ENCODE assay signal across 8 cellular contexts in genomic region chr1:155136728-155137127, GRCh38. TPM values are rescaled to one million over a fixed set of nuclear protein-coding genes. Genes with fewer than 3 reads are reported as not detected.
DNase-seq lines count a peak whose midpoint lies in the region; ATAC-seq, FAIRE-seq and TF ChIP-seq lines count a peak whose summit lies in the region.

No MANE protein-coding gene starts in this region.

- H3K4me3 ChIP-seq in pancreas = peak overlapping the region; percentile 29 to 63 (median 50)

- no peaks in the 10 kb centered on the region for H3K27me3 ChIP-seq in pancreas

- no peak for DNase-seq in endothelial cell (ENCODE audit: low spot score)
- peak in 3 of 6 donors; percentile 47 to 54 (median 52) for DNase-seq in pancreas
- no peak for DNase-seq in cerebellar nuclear complex (lab: John Stamatoyannopoulos, UW)
- no peak for DNase-seq in central memory CD4-positive, alpha-beta T cell

- TF ChIP-seq POLR2A in GM19099 (IDR thresholded peaks at IDR 0.05; ENCODE audit: extremely low read depth, insufficient read length, low read depth) (peak; percentile 25), Raji (IDR thresholded peaks at IDR 0.05; ENCODE audit: insufficient read depth, low read depth, low read length) (peak; percentile 43; the same call in 1 of the 2 replicates)

- H3K9me3 Mint-ChIP-seq in endothelial cell (ENCODE audit: unreplicated experiment) = no peaks in the 10 kb centered on the region

- peaks cover 41% of the 10 kb centered on the region for H3K36me3 Mint-ChIP-seq in endothelial cell (ENCODE audit: low read depth, unreplicated experiment)

- H3K27ac ChIP-seq in pancreas = peak overlapping the region in 3 of 4 donors; percentile 98 to 99 (median 99)

- intact Hi-C loops in pancreas (cut with DNase I) = no loop called here

- ATAC-seq in pancreas (peak in 2 of 4 donors; percentile 1 to 2), GM21381 (IDR thresholded peaks at IDR 0.05; ENCODE audit: unreplicated experiment) (no peak), HG02970 (IDR thresholded peaks at IDR 0.05; ENCODE audit: low FRiP score, unreplicated experiment) (no peak)

- 12 to 21% methylated on average over 8 of the region's 8 CpGs for WGBS in pancreas, 2 donors

- TF ChIP-seq CTCF in endothelial cell (IDR thresholded peaks at IDR 0.05; ENCODE audit: unreplicated experiment) (no peak), pancreas (IDR thresholded peaks at IDR 0.05) (no peak)

- H3K27ac Mint-ChIP-seq in endothelial cell (ENCODE audit: unreplicated experiment) = peak overlapping the region; percentile 64

- H3K4me1 ChIP-seq in pancreas = peaks cover 24 to 51% (median 29%) of the 10 kb centered on the region in 3 donors

- peak overlapping the region; percentile 88 for H3K4me3 Mint-ChIP-seq in endothelial cell (ENCODE audit: unreplicated experiment)

- peaks cover 58% of the 10 kb centered on the region for H3K4me1 Mint-ChIP-seq in endothelial cell (ENCODE audit: unreplicated experiment)

- FAIRE-seq in pancreas (lab: Jason Lieb, UNC) = no peak

- peaks cover 0 to 26% (median 16%) of the 10 kb centered on the region in 3 donors for H3K36me3 ChIP-seq in pancreas

- H3K9me3 ChIP-seq in pancreas = no peaks in the 10 kb centered on the region

- peaks cover 11% of the 10 kb centered on the region for H3K27me3 Mint-ChIP-seq in endothelial cell (ENCODE audit: unreplicated experiment)

RNA-seq across cellular contexts. Expression of gene SLC50A1, which starts 1.1 kb away (rescaled TPM):
- total RNA-seq in endothelial cell (ENCODE audit: unreplicated experiment) (43.9 TPM), pancreas (10 to 100 TPM; 18.7 to 33.3 (median 26.2) TPM)
- polyA plus RNA-seq in pancreas = 10 to 100 TPM; 32.8 to 33.0 TPM

RNA-seq across cellular contexts. Expression of gene DPM3, which starts 3.6 kb away (rescaled TPM):
- total RNA-seq in endothelial cell (ENCODE audit: unreplicated experiment) (39.2 TPM), pancreas (10 to 100 TPM; 39.4 to 46.5 (median 42.3) TPM)
- 100 to 1,000 TPM; 211 to 227 TPM for polyA plus RNA-seq in pancreas

RNA-seq across cellular contexts. Expression of gene EFNA1, which starts 9.1 kb away (rescaled TPM):
- total RNA-seq in endothelial cell (ENCODE audit: unreplicated experiment) = 413 TPM
- total RNA-seq in pancreas = 10 to 100 TPM; 19.5 to 45.9 (median 30.4) TPM
- 10 to 100 TPM; 47.9 to 91.7 TPM for polyA plus RNA-seq in pancreas

RNA-seq across cellular contexts. Expression of gene KRTCAP2, which starts 36.4 kb away (rescaled TPM):
- total RNA-seq in endothelial cell (ENCODE audit: unreplicated experiment) = 173 TPM
- total RNA-seq in pancreas = 100 to 1,000 TPM in 4 of 6 donors, 10 to 100 TPM in 2; 91.8 to 119 (median 102) TPM
- polyA plus RNA-seq in pancreas = 100 to 1,000 TPM; 182 to 238 TPM

RNA-seq across cellular contexts. Expression of gene TRIM46, which starts 36.9 kb away (rescaled TPM):
- total RNA-seq in endothelial cell (ENCODE audit: unreplicated experiment) (8.5 TPM), pancreas (under 1 TPM; 0.19 to 0.59 (median 0.33) TPM)
- 1 to 10 TPM; 1.2 to 4.1 TPM for polyA plus RNA-seq in pancreas
